In genomic region chr7:38341172-38341705, GRCh38 we compare ENCODE assay signal across 7 cellular contexts.
DNase-seq lines count a peak whose midpoint lies in the region; ATAC-seq and TF ChIP-seq lines count a peak whose summit lies in the region.
"Not testable (repeated sequence)": the region's sequence is repeated elsewhere in the genome, so short reads cannot be mapped to it uniquely, and the experiment has no call there.

No MANE protein-coding gene starts in this region.

- H3K9me2 ChIP-seq in GM23248 (ENCODE audit: insufficient read depth); Karpas-422 (replicated peaks; ENCODE audit: insufficient read depth, low read length): not testable (repeated sequence)

- not testable (repeated sequence) for H3K9me3 ChIP-seq in GM23248 (ENCODE audit: low read depth); Karpas-422 (ENCODE audit: low read length); naive thymus-derived CD4-positive, alpha-beta T cell (ENCODE audit: control insufficient read depth in 2 of 3, low read length in 3 of 3)

- peak overlapping the region; percentile 49 for H3K27ac ChIP-seq in GM23248
- H3K27ac ChIP-seq in Karpas-422 (ENCODE audit: low read length); foreskin keratinocyte: not testable (repeated sequence)
- H3K27ac ChIP-seq in naive thymus-derived CD4-positive, alpha-beta T cell (ENCODE audit: low read depth, low read length): peak overlapping the region; percentile 33

- peaks cover 14% of the 10 kb centered on the region for H3K4me1 ChIP-seq in GM23248 (ENCODE audit: insufficient read depth)
- H3K4me1 ChIP-seq in Karpas-422 (ENCODE audit: low read length); foreskin keratinocyte: not testable (repeated sequence)
- peaks cover 19 to 32% of the 10 kb centered on the region in 2 donors for H3K4me1 ChIP-seq in naive thymus-derived CD4-positive, alpha-beta T cell (ENCODE audit: control insufficient read depth in 2 of 2, insufficient read depth in 2 of 2, low read length in 2 of 2)

- CTCF ChIA-PET in naive thymus-derived CD4-positive, alpha-beta T cell (lab: Charles Lee): interaction anchor here (0.6 to 3.3 kb wide), 5 partner anchors 26 to 125 kb away, joined by 3 to 13 read pairs (median 5); no protein-coding TSS in a partner anchor

- H3K27ac Mint-ChIP-seq in activated naive CD8-positive, alpha-beta T cell: peak overlapping the region; percentile 82
- peak overlapping the region; percentile 71 to 90 (median 84) for H3K27ac Mint-ChIP-seq in naive thymus-derived CD4-positive, alpha-beta T cell

- H3K36me3 ChIP-seq in GM23248 (ENCODE audit: low read depth); Karpas-422 (ENCODE audit: insufficient read depth, low read length); naive thymus-derived CD4-positive, alpha-beta T cell (ENCODE audit: control insufficient read depth in 2 of 3, insufficient read depth in 3 of 3, low read length in 3 of 3): not testable (repeated sequence)

- DNase-seq in ELF-1 (ENCODE audit: low read depth, low spot score) (peak; percentile 82), GM23248 (peak; percentile 79), Karpas-422 (peak; percentile 51), SK-N-DZ (ENCODE audit: low spot score) (peak; percentile 67)
- DNase-seq in foreskin keratinocyte; naive thymus-derived CD4-positive, alpha-beta T cell: not testable (repeated sequence)

- H3K4me3 Mint-ChIP-seq in activated naive CD8-positive, alpha-beta T cell: peak overlapping the region; percentile 67
- H3K4me3 Mint-ChIP-seq in naive thymus-derived CD4-positive, alpha-beta T cell: peak overlapping the region in 6 of 10 donors; percentile 13 to 74 (median 52)

- intact Hi-C loops in naive thymus-derived CD4-positive, alpha-beta T cell (cut with micrococcal nuclease): not testable (repeated sequence)

- in situ Hi-C loops in GM23248 (cut with MboI): loop anchor here (25.0 kb wide), 1 partner anchor 429 kb away; the partner anchor contains the start of genes EPDR1 and SFRP4

- peak overlapping the region; percentile 30 for H3K9ac ChIP-seq in GM23248
- H3K9ac ChIP-seq in Karpas-422 (ENCODE audit: low read length): not testable (repeated sequence)

- H3K9me3 Mint-ChIP-seq in activated naive CD8-positive, alpha-beta T cell (ENCODE audit: low read depth); naive thymus-derived CD4-positive, alpha-beta T cell: not testable (repeated sequence)

- peaks cover 49% of the 10 kb centered on the region for H3K4me1 Mint-ChIP-seq in activated naive CD8-positive, alpha-beta T cell (ENCODE audit: low read depth)
- peaks cover 30 to 68% (median 51%) of the 10 kb centered on the region in 7 donors for H3K4me1 Mint-ChIP-seq in naive thymus-derived CD4-positive, alpha-beta T cell

- POLR2A ChIA-PET in naive thymus-derived CD4-positive, alpha-beta T cell (lab: Charles Lee): not testable (repeated sequence)

- peak; percentile 35 for ATAC-seq in foreskin keratinocyte
- ATAC-seq in naive thymus-derived CD4-positive, alpha-beta T cell: peak; percentile 36

- WGBS in GM23248 (ENCODE audit: low coverage in 1 of 2, low lambda C conversion rate in 2 of 2, missing lambda C conversion rate in 2 of 2), 2 experiments: 55 to 56% methylated on average over 2 of the region's 2 CpGs

- H2AFZ ChIP-seq in GM23248 (peak overlapping the region; percentile 80), Karpas-422 (ENCODE audit: low read length) (peak overlapping the region; percentile 56; the same call in 1 of the 2 replicates)

- H3K27me3 Mint-ChIP-seq in activated naive CD8-positive, alpha-beta T cell; naive thymus-derived CD4-positive, alpha-beta T cell: not testable (repeated sequence)

- H3K4me3 ChIP-seq in GM23248: 0 out of 2 replicates have a peak overlapping the region, but pooled peaks have one; percentile 3
- not testable (repeated sequence) for H3K4me3 ChIP-seq in Karpas-422 (ENCODE audit: low read length); naive thymus-derived CD4-positive, alpha-beta T cell (ENCODE audit: low read length)

- H3F3A ChIP-seq in GM23248 (ENCODE audit: insufficient read depth): not testable (repeated sequence)

- not testable (repeated sequence) for H3K27me3 ChIP-seq in GM23248 (replicated peaks; ENCODE audit: insufficient read depth); Karpas-422 (ENCODE audit: low read length); foreskin keratinocyte; naive thymus-derived CD4-positive, alpha-beta T cell (ENCODE audit: control insufficient read depth in 2 of 2, insufficient read depth in 2 of 2, low read length in 2 of 2)

- not testable (repeated sequence) for TF ChIP-seq CTCF in foreskin keratinocyte (conservative IDR thresholded peaks at IDR 0.05)

- peak overlapping the region; percentile 14 for H3K4me2 ChIP-seq in GM23248 (ENCODE audit: unreplicated experiment)
- not testable (repeated sequence) for H3K4me2 ChIP-seq in Karpas-422 (ENCODE audit: low read depth, low read length, poor library complexity, severe bottlenecking)

- H3K36me3 Mint-ChIP-seq in activated naive CD8-positive, alpha-beta T cell; naive thymus-derived CD4-positive, alpha-beta T cell: not testable (repeated sequence)

- H4K20me1 ChIP-seq in GM23248 (ENCODE audit: insufficient read depth); Karpas-422 (ENCODE audit: insufficient read depth, low read depth, low read length): not testable (repeated sequence)

- not testable (repeated sequence) for H3K79me2 ChIP-seq in GM23248 (ENCODE audit: insufficient read depth); Karpas-422 (ENCODE audit: low read length)
